Comparison of ENCODE assay signal across 1 cellular context in the genomic region with DNA sequence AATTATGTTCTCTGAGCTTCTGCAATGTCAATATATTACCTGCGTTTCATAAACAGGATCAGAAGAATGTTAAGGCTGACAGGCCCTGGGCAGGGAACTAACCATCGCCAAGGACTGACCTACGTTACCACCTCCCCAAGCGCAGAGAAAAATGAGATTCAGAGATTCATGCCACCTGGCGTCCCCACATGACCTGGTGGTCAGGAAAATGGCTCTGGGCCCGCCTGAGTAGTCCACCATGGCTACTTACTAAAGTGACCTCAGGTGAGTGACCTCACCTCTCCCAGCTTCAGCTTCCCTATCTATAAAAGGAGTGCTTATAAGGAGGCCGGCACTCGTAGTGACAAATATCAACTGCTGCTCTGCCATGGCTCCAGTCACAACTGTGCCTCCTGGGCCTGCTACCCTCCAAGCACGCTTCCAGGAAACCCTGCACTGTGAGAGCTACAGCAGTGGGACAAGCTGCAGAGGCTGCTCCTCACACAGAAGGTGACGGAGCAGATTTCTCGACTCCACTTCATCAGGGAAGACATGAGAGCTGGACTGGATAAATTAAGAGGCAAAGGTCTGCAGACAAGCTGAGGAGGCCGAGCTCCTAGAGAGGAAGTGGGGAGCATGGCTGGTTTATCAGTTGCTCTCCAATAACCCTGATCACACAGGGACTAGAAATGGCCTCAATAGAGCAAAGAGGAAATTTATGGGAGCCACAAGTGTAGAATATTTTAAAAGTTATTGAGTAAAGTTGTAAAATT.
TF ChIP-seq lines count a peak whose summit lies in the region.

No MANE protein-coding gene starts in this region.

TF ChIP-seq in endothelial cell of umbilical vein, 7 proteins besides CTCF, POLR2A, EP300 and RAD21 (continued from another document):
- TF ChIP-seq JUN (IDR thresholded peaks at IDR 0.05; ENCODE audit: borderline replicate concordance, insufficient read depth, insufficient read length, low read depth) (no peak), MAX (IDR thresholded peaks at IDR 0.05; ENCODE audit: insufficient read depth, insufficient read length) (no peak), POLR2AphosphoS5 (IDR thresholded peaks at IDR 0.05; ENCODE audit: insufficient read depth, low read depth, low read length) (no peak), EZH2 (IDR thresholded peaks at IDR 0.05; ENCODE audit: borderline replicate concordance, low read depth, low read length, severe bottlenecking) (no peak), GATA2 (IDR thresholded peaks at IDR 0.05; ENCODE audit: insufficient read depth, insufficient read length, low read depth, low read length) (no peak), FOS (IDR thresholded peaks at IDR 0.05; ENCODE audit: borderline replicate concordance, insufficient read depth, low read length) (no peak)
